ENCODE assay signal across 1 cellular context in genomic region chr16:19486744-19487325, GRCh38.
A peak's percentile ranks its signal among the peaks of the same experiment; 100 is the strongest.
TF ChIP-seq lines count a peak whose summit lies in the region.

No MANE protein-coding gene starts in this region.

TF ChIP-seq in K562, 482 proteins besides CTCF, POLR2A, EP300 and RAD21:
- TF ChIP-seq GATA2 (CRISPR knock-in tag; IDR thresholded peaks at IDR 0.05) = no peak
- TF ChIP-seq, protein P1, sequence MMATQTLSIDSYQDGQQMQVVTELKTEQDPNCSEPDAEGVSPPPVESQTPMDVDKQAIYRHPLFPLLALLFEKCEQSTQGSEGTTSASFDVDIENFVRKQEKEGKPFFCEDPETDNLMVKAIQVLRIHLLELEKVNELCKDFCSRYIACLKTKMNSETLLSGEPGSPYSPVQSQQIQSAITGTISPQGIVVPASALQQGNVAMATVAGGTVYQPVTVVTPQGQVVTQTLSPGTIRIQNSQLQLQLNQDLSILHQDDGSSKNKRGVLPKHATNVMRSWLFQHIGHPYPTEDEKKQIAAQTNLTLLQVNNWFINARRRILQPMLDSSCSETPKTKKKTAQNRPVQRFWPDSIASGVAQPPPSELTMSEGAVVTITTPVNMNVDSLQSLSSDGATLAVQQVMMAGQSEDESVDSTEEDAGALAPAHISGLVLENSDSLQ (IDR thresholded peaks at IDR 0.05) = peak; percentile 23; the same call in 1 of the 2 replicates
- TF ChIP-seq TFAP4 (CRISPR knock-in tag; IDR thresholded peaks at IDR 0.05; ENCODE audit: borderline replicate concordance) = 0 out of 2 replicates have a peak, but pooled peaks have one; percentile 14
- TF ChIP-seq ZNF592 (IDR thresholded peaks at IDR 0.05) = peak; percentile 40; the same call in 1 of the 2 replicates
- 0 out of 2 replicates have a peak, but pooled peaks have one; percentile 0 for TF ChIP-seq CBFA2T3 (IDR thresholded peaks at IDR 0.05)
